ENCODE assay signal across 7 cellular contexts in the genomic region with DNA sequence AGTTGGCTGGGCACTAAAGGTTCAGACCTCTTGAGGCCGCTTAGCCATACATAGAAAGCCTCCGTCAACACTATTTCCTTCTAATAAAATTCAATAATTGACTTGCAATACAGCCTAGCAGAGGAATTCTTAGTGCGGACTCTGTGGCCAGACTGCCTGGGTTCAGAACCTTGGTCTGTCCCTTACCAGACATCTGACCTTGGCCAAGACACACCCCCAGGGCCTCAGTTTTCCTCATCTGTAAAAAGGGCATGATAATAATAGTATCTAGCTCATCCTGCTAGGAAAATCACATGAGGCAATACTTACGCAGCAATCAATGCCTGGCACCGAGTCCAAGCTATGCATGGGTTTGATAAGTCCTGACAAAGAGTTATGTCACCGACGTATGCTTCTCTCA.
"Had no signal": no experiment of that assay in that cellular context is flagged by ENCODE, and none has a peak within 500 bp of the region (broad histone marks: within the 10 kb centered on the region; RNA-seq: fewer than 3 reads in every experiment).

No MANE protein-coding gene starts in this region.

- H3K4me3 Mint-ChIP-seq: IgD-negative memory B cell had no signal

- H3K27ac Mint-ChIP-seq: IgD-negative memory B cell had no signal

- DNase-seq: IMR-90, KBM-7, KG1 had no signal

- H3K9ac ChIP-seq: KMS-11 had no signal

- H3K27ac ChIP-seq: HL-60, KMS-11 had no signal

- H3K4me2 ChIP-seq: KMS-11 had no signal

- FAIRE-seq: HTR-8/SVneo had no signal

- H3K36me3 Mint-ChIP-seq: IgD-negative memory B cell had no signal
